ENCODE assay signal across 8 cellular contexts in genomic region chrX:18425199-18426003, GRCh38. TPM values are rescaled to one million over a fixed set of nuclear protein-coding genes. Genes with fewer than 3 reads are reported as not detected.
DNase-seq lines count a peak whose midpoint lies in the region; ATAC-seq and TF ChIP-seq lines count a peak whose summit lies in the region.

CDKL5 (plus strand) TSS chrX:18425608; CDS start chrX:18507097, 81,489 bp downstream.

- peaks cover 0 to 25% (median 0%) of the 10 kb centered on the region in 5 donors for H3K27me3 Mint-ChIP-seq in naive thymus-derived CD4-positive, alpha-beta T cell

- no peaks in the 10 kb centered on the region for H3K36me3 Mint-ChIP-seq in naive thymus-derived CD4-positive, alpha-beta T cell
- H3K36me3 Mint-ChIP-seq in stimulated activated effector memory CD8-positive, alpha-beta T cell treated with anti-CD3 and anti-CD28 coated beads, Interleukin-12 subunit alpha, Interleukin-12 subunit beta, amount 100 ng/mL, for 72 hours: no peaks in the 10 kb centered on the region

- DNase-seq in EH (ENCODE audit: low read depth): peak; percentile 96
- peak; percentile 92 for DNase-seq in H7
- peak; percentile 95 for DNase-seq in RWPE2 (ENCODE audit: low spot score)
- DNase-seq in activated T-helper 9 cell treated with anti-CD3 and anti-CD28 coated beads, Interleukin-2, amount 50 U/mL, for 16 hours (ENCODE audit: low read depth): peak; percentile 89
- peak; percentile 93 for DNase-seq in fibroblast of peridontal ligament (ENCODE audit: extremely low read depth)
- peak; percentile 83 to 98 (median 96) for DNase-seq in naive thymus-derived CD4-positive, alpha-beta T cell
- DNase-seq in stimulated activated effector memory CD8-positive, alpha-beta T cell treated with anti-CD3 and anti-CD28 coated beads, Interleukin-12 subunit alpha, Interleukin-12 subunit beta, amount 100 ng/mL, for 72 hours (ENCODE audit: low spot score in 2 of 2): peak; percentile 74 to 92

- POLR2A ChIA-PET in naive thymus-derived CD4-positive, alpha-beta T cell (lab: Charles Lee): interaction anchor here (0.8 to 1.3 kb wide), 3 partner anchors 71 to 463 kb away, joined by 3 to 5 read pairs (median 3); partner anchors contain the start of gene SCML2

- TF ChIP-seq CTCF in Loucy (conservative IDR thresholded peaks at IDR 0.05; ENCODE audit: low read length) (no peak), RWPE2 (IDR thresholded peaks at IDR 0.05; ENCODE audit: poor library complexity, severe bottlenecking) (no peak)

- H3K4me3 ChIP-seq in H7 (ENCODE audit: insufficient read depth, low read depth, low read length): peak within 1 kb of the TSS; percentile 66
- H3K4me3 ChIP-seq in Loucy (ENCODE audit: low read length, poor library complexity, severe bottlenecking): peak within 1 kb of the TSS; percentile 81
- H3K4me3 ChIP-seq in RWPE2 (ENCODE audit: severe bottlenecking): peak within 1 kb of the TSS; percentile 80
- peak within 1 kb of the TSS; percentile 77 for H3K4me3 ChIP-seq in naive thymus-derived CD4-positive, alpha-beta T cell (ENCODE audit: low read length)

- peak within 1 kb of the TSS; percentile 77 for H3K4me2 ChIP-seq in Loucy (ENCODE audit: low read depth, low read length, poor library complexity, severe bottlenecking)

- peak within 1 kb of the TSS; percentile 70 for H3K9ac ChIP-seq in Loucy (ENCODE audit: low read depth, low read length, poor library complexity, severe bottlenecking)

- ATAC-seq in RWPE2 (ENCODE audit: low read depth): peak; percentile 83
- ATAC-seq in naive thymus-derived CD4-positive, alpha-beta T cell: peak; percentile 97
- ATAC-seq in stimulated activated effector memory CD8-positive, alpha-beta T cell treated with anti-CD3 and anti-CD28 coated beads, Interleukin-12 subunit alpha, Interleukin-12 subunit beta, amount 100 ng/mL, for 72 hours: peak; percentile 96

- H3K9me3 ChIP-seq in Loucy (ENCODE audit: insufficient read depth, low read depth, low read length): no peaks in the 10 kb centered on the region
- no peaks in the 10 kb centered on the region for H3K9me3 ChIP-seq in RWPE2 (ENCODE audit: severe bottlenecking)
- no peaks in the 10 kb centered on the region for H3K9me3 ChIP-seq in naive thymus-derived CD4-positive, alpha-beta T cell (ENCODE audit: control insufficient read depth in 2 of 3, low read length in 3 of 3)

- peak within 1 kb of the TSS; percentile 92 for H2AFZ ChIP-seq in Loucy (ENCODE audit: low read length)

- no peaks in the 10 kb centered on the region for H3F3A ChIP-seq in Loucy (ENCODE audit: low read depth)

- H3K27ac ChIP-seq in RWPE2 (ENCODE audit: poor library complexity, severe bottlenecking): no peak within 1 kb of the TSS
- H3K27ac ChIP-seq in naive thymus-derived CD4-positive, alpha-beta T cell (ENCODE audit: low read depth, low read length): peak within 1 kb of the TSS; percentile 93

- H3K4me1 ChIP-seq in Loucy (ENCODE audit: insufficient read depth, low read length, poor library complexity, severe bottlenecking) (peaks cover 5% of the 10 kb centered on the region), RWPE2 (ENCODE audit: insufficient read depth, poor library complexity, severe bottlenecking) (peaks cover 16% of the 10 kb centered on the region)
- H3K4me1 ChIP-seq in naive thymus-derived CD4-positive, alpha-beta T cell (ENCODE audit: control insufficient read depth in 2 of 2, insufficient read depth in 2 of 2, low read length in 2 of 2): peaks cover 0 to 5% of the 10 kb centered on the region in 2 donors

- no peaks in the 10 kb centered on the region for H3K79me2 ChIP-seq in Loucy (ENCODE audit: insufficient read depth, low read length)

- intact Hi-C loops in naive thymus-derived CD4-positive, alpha-beta T cell (cut with micrococcal nuclease): loop anchor here (1.0 to 10.0 kb wide), 19 partner anchors 35 to 1839 kb away; partner anchors contain the start of genes PHKA2 (in 2 of the 2), SCML1 (in 2 of the 2), SCML2 (in 2 of the 2) and BCLAF3 (in 1 of the 2)

- H3K27me3 ChIP-seq in H7 (ENCODE audit: control insufficient read depth, insufficient read depth, low read length) (0 out of 2 replicates have a peak, but pooled peaks cover 2% of the 10 kb centered on the region), Loucy (ENCODE audit: insufficient read depth, low read length, poor library complexity, severe bottlenecking) (no peaks in the 10 kb centered on the region), RWPE2 (ENCODE audit: insufficient read depth, poor library complexity, severe bottlenecking) (no peaks in the 10 kb centered on the region)
- H3K27me3 ChIP-seq in naive thymus-derived CD4-positive, alpha-beta T cell (ENCODE audit: control insufficient read depth in 2 of 2, insufficient read depth in 2 of 2, low read length in 2 of 2): no peaks in the 10 kb centered on the region

- H4K20me1 ChIP-seq in Loucy (ENCODE audit: insufficient read depth, low read length, poor library complexity, severe bottlenecking): no peaks in the 10 kb centered on the region

- CTCF ChIA-PET in naive thymus-derived CD4-positive, alpha-beta T cell (lab: Charles Lee): interaction anchor here (0.7 kb wide), 1 partner anchor 165 kb away, joined by 3 read pairs; no protein-coding TSS in a partner anchor

- peak within 1 kb of the TSS; percentile 85 to 95 (median 89) for H3K4me3 Mint-ChIP-seq in naive thymus-derived CD4-positive, alpha-beta T cell
- H3K4me3 Mint-ChIP-seq in stimulated activated effector memory CD8-positive, alpha-beta T cell treated with anti-CD3 and anti-CD28 coated beads, Interleukin-12 subunit alpha, Interleukin-12 subunit beta, amount 100 ng/mL, for 72 hours: peak within 1 kb of the TSS; percentile 81

- no peaks in the 10 kb centered on the region for H3K9me2 ChIP-seq in Loucy (replicated peaks; ENCODE audit: low read depth, low read length)

- H3K36me3 ChIP-seq in H7 (replicated peaks; ENCODE audit: control insufficient read depth, insufficient read depth, low read length) (no peaks in the 10 kb centered on the region), Loucy (ENCODE audit: insufficient read depth, low read length) (no peaks in the 10 kb centered on the region), RWPE2 (ENCODE audit: low read depth) (no peaks in the 10 kb centered on the region)
- peaks cover 0 to 4% (median 0%) of the 10 kb centered on the region in 3 experiments for H3K36me3 ChIP-seq in naive thymus-derived CD4-positive, alpha-beta T cell (ENCODE audit: control insufficient read depth in 2 of 3, insufficient read depth in 3 of 3, low read length in 3 of 3)

- peaks cover 5 to 25% (median 13%) of the 10 kb centered on the region in 7 donors for H3K4me1 Mint-ChIP-seq in naive thymus-derived CD4-positive, alpha-beta T cell
- peaks cover 6% of the 10 kb centered on the region for H3K4me1 Mint-ChIP-seq in stimulated activated effector memory CD8-positive, alpha-beta T cell treated with anti-CD3 and anti-CD28 coated beads, Interleukin-12 subunit alpha, Interleukin-12 subunit beta, amount 100 ng/mL, for 72 hours

- peak within 1 kb of the TSS; percentile 71 to 92 (median 91) for H3K27ac Mint-ChIP-seq in naive thymus-derived CD4-positive, alpha-beta T cell
- peak within 1 kb of the TSS; percentile 37 for H3K27ac Mint-ChIP-seq in stimulated activated effector memory CD8-positive, alpha-beta T cell treated with anti-CD3 and anti-CD28 coated beads, Interleukin-12 subunit alpha, Interleukin-12 subunit beta, amount 100 ng/mL, for 72 hours

- no peaks in the 10 kb centered on the region for H3K9me3 Mint-ChIP-seq in naive thymus-derived CD4-positive, alpha-beta T cell
- H3K9me3 Mint-ChIP-seq in stimulated activated effector memory CD8-positive, alpha-beta T cell treated with anti-CD3 and anti-CD28 coated beads, Interleukin-12 subunit alpha, Interleukin-12 subunit beta, amount 100 ng/mL, for 72 hours: no peaks in the 10 kb centered on the region

RNA-seq across cellular contexts. Expression of gene CDKL5, which starts in this region (rescaled TPM):
- total RNA-seq in H7 (2014; rRNA removed; shearing (Covaris generic)): 7.0 and 9.5 TPM in 2 replicates
- 1 to 10 TPM; 1.2 to 7.0 (median 5.8) TPM for total RNA-seq in naive thymus-derived CD4-positive, alpha-beta T cell
- polyA plus RNA-seq in naive thymus-derived CD4-positive, alpha-beta T cell: 1 to 10 TPM; 1.9 to 2.3 TPM
